ENCODE assay signal across 8 cellular contexts in the genomic region with DNA sequence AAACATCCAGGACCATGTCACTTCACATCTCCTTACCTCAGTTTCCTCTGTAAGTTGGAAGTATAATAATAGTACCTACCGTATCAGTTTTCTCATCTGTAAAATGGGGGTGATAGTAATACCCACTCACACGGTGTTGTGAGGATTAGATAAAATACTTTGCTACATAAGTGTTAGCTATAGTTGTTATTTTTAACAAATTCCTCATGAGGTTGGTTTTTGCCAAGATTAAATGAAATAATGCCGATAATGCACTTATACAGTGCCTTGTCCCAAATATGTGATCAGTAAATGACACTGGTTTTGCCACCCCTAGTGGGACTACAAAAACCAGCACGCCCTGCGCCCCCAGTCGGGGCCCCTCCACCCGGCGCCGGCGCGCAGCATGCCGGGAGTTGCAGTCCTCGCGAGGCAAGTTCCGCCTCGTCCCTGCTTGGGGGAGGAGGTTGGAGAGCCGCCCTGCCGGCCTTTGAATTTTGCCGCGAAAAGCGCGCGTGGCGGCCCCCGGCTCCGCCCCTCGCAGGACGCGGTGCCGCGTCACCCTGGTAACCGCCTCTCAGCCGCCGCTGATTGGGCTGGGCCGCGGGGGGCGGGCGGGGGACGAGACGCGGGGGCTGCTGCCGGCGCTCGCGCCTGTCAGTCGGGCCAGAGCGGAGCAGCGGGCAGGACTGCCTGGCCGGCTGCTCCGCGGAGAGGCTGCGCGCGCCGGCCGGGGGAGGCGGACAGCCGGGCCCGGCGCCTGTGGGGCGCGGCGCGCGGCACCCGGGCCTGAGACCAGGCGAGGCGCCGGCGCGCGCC. TPM values are rescaled to one million over a fixed set of nuclear protein-coding genes. Genes with fewer than 3 reads are reported as not detected.
DNase-seq lines count a peak whose midpoint lies in the region; ATAC-seq, FAIRE-seq and TF ChIP-seq lines count a peak whose summit lies in the region.

A gene (plus strand): TSS at position 639 of the 798 bp plus-strand sequence. CDS start 30,322 bp downstream, outside the sequence.

- H3K36me3 ChIP-seq in WERI-Rb-1: peaks cover 31% of the 10 kb centered on the region
- no peaks in the 10 kb centered on the region for H3K36me3 ChIP-seq in bronchial epithelial cell (ENCODE audit: control insufficient read depth, insufficient read depth, low read length)
- H3K36me3 ChIP-seq in iPS-20b (ENCODE audit: insufficient read depth, low read depth, low read length): no peaks in the 10 kb centered on the region

- H3K27me3 ChIP-seq in WERI-Rb-1 (ENCODE audit: insufficient read depth, low read depth, severe bottlenecking) (no peaks in the 10 kb centered on the region), bronchial epithelial cell (ENCODE audit: control insufficient read depth, insufficient read depth, low read length) (peaks cover 20% of the 10 kb centered on the region), iPS-20b (ENCODE audit: insufficient read depth, low read length) (peaks cover 66% of the 10 kb centered on the region)

- ATAC-seq in GM18873 (IDR thresholded peaks at IDR 0.05; ENCODE audit: low FRiP score, unreplicated experiment): peak; percentile 76
- ATAC-seq in HG03135 (IDR thresholded peaks at IDR 0.05; ENCODE audit: unreplicated experiment): peak; percentile 84

- H3K27ac ChIP-seq in WERI-Rb-1 (peak within 1 kb of the TSS; percentile 90), iPS-20b (ENCODE audit: low read length) (no peak within 1 kb of the TSS), skin epidermis (peak within 1 kb of the TSS in 1 of 21 experiments; percentile 4)

- DNase-seq in AG04449 (ENCODE audit: low read depth, low spot score) (peak; percentile 63), NCI-H2196 treated with DMSO at 0.1 percent for 48 hours (lab: John Stamatoyannopoulos, UW; ENCODE audit: unreplicated experiment) (peak; percentile 87), WERI-Rb-1 (peak; percentile 97), bronchial epithelial cell (ENCODE audit: low read depth) (peak; percentile 85)

- H3K9ac ChIP-seq in iPS-20b (ENCODE audit: low read depth, low read length): no peak within 1 kb of the TSS; the same call in 1 of the 2 replicates

- TF ChIP-seq CTCF in AG04449 (IDR thresholded peaks at IDR 0.05; ENCODE audit: insufficient read depth, low read length, missing control alignments) (no peak), WERI-Rb-1 (IDR thresholded peaks at IDR 0.05; ENCODE audit: low read depth, low read length) (no peak), bronchial epithelial cell (IDR thresholded peaks at IDR 0.05; ENCODE audit: insufficient read depth, low read length, severe bottlenecking) (no peak)

- no peak for FAIRE-seq in bronchial epithelial cell (lab: Jason Lieb, UNC)

- H3K9me3 ChIP-seq in WERI-Rb-1 (ENCODE audit: severe bottlenecking) (no peaks in the 10 kb centered on the region), iPS-20b (ENCODE audit: insufficient read depth, low read depth, low read length) (no peaks in the 10 kb centered on the region)

- POLR2A ChIA-PET in AG04449 (lab: Yijun Ruan, JAX): no interaction called here

- peak within 1 kb of the TSS; percentile 59 for H3K4me3 ChIP-seq in AG04449 (ENCODE audit: low read depth, low read length)
- peak within 1 kb of the TSS; percentile 91 for H3K4me3 ChIP-seq in WERI-Rb-1 (ENCODE audit: low read depth, low read length)
- H3K4me3 ChIP-seq in bronchial epithelial cell (ENCODE audit: low read depth, low read length): peak within 1 kb of the TSS; percentile 36
- H3K4me3 ChIP-seq in iPS-20b (ENCODE audit: low read length): peak within 1 kb of the TSS; percentile 60; the same call in 1 of the 2 replicates
- H3K4me3 ChIP-seq in skin epidermis: peak within 1 kb of the TSS; percentile 41 to 61 (median 50)

- CTCF ChIA-PET in AG04449 (lab: Yijun Ruan, JAX): interaction anchor here (1.2 to 5.6 kb wide), 2 partner anchors 36 to 115 kb away, joined by 3 to 23 read pairs; no protein-coding TSS in a partner anchor

- H3K4me1 ChIP-seq in iPS-20b (ENCODE audit: insufficient read depth, low read length): no peaks in the 10 kb centered on the region

RNA-seq across cellular contexts. Expression of the gene that starts here (rescaled TPM):
- total RNA-seq in bronchial epithelial cell: under 0.01 TPM in 1 of 2 replicates, not detected in the other

Comparison
In these comparisons a context has a peak if more than half of its experiments do, and no peak if none do; other contexts are left out.
1. Peak in DNase-seq and H3K4me3 ChIP-seq in bronchial epithelial cell; RNA of the gene not detected or under 1 TPM.
2. H3K4me3 ChIP-seq: peak in every context shown above with its lines; median percentile 91 in WERI-Rb-1; 60 in iPS-20b; 59 in AG04449; 50 in skin epidermis; 36 in bronchial epithelial cell.